Comparison of ENCODE assay signal across 9 cellular contexts in the genomic region with DNA sequence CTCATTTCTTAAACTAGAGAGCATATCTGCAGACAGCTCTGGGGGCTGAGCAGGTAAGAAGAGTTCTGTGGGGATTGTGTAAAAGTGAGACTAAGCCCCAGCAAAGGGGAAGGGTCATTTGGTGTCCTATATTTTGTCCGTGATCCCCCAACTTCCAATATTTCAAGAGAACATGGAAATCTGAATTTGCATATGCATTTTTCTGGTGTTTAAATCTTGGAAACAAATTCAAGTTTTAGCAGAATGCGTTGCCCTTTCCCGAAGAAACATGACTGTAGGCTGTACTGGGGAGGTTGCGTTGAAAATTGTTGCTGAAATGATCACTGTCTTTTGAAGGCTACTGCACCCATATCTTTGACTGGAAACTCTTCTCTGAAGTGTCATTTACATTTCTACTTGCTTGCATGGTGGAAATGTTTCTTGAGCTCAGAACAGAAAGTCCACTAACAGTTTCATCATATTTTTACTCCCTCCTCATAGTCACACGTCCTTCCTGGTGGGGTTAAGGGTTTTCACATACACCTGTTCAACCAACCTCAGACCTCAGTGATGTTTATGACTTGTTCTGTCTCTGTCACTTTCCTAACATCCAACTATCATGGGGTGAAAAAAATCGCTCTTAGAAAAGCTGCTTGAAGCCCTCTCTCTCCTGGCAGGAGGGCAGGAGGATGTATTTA.
DNase-seq lines count a peak whose midpoint lies in the region; ATAC-seq lines count a peak whose summit lies in the region.
"Had no signal": no experiment of that assay in that cellular context is flagged by ENCODE, and none has a peak within 500 bp of the region (broad histone marks: within the 10 kb centered on the region; RNA-seq: fewer than 3 reads in every experiment).

No MANE protein-coding gene starts in this region.

- peak overlapping the region; percentile 0 to 78 for H3K27ac Mint-ChIP-seq in natural killer cell treated with Interleukin-12 subunit alpha and Interleukin-12 subunit beta and Interleukin-15 and Interleukin-18, amount 100 ng/mL, for 72 hours

- no peaks in the 10 kb centered on the region for H3K9me2 ChIP-seq in GM23248 (ENCODE audit: insufficient read depth)

- H3K4me1 Mint-ChIP-seq in natural killer cell treated with Interleukin-12 subunit alpha and Interleukin-12 subunit beta and Interleukin-15 and Interleukin-18, amount 100 ng/mL, for 72 hours (ENCODE audit: low read depth in 2 of 2) = peaks cover 44 to 51% of the 10 kb centered on the region in 2 donors

- H3K9ac ChIP-seq in GM23248 = no peak overlapping the region

- H3K27me3 ChIP-seq in GM23248 (replicated peaks; ENCODE audit: insufficient read depth) = no peaks in the 10 kb centered on the region

- 94% methylated on average over 6 of the region's 6 CpGs for WGBS in GM23248 (ENCODE audit: low coverage in 1 of 2, low lambda C conversion rate in 2 of 2, missing lambda C conversion rate in 2 of 2), 2 experiments

- H3K27ac ChIP-seq in GM23248 = peak overlapping the region; percentile 16; the same call in 1 of the 2 replicates

- ATAC-seq in GM18873 (IDR thresholded peaks at IDR 0.05; ENCODE audit: low FRiP score, unreplicated experiment) (peak; percentile 60), HG03558 (IDR thresholded peaks at IDR 0.05; ENCODE audit: extremely low read depth, unreplicated experiment) (peak; percentile 43)
- ATAC-seq in natural killer cell treated with Interleukin-12 subunit alpha and Interleukin-12 subunit beta and Interleukin-15 and Interleukin-18, amount 100 ng/mL, for 72 hours = peak; percentile 45 to 63

- H3K9me3 Mint-ChIP-seq in natural killer cell treated with Interleukin-12 subunit alpha and Interleukin-12 subunit beta and Interleukin-15 and Interleukin-18, amount 100 ng/mL, for 72 hours = no peaks in the 10 kb centered on the region

- H3F3A ChIP-seq in GM23248 (ENCODE audit: insufficient read depth) = peaks cover 46% of the 10 kb centered on the region

- no peaks in the 10 kb centered on the region for H3K79me2 ChIP-seq in GM23248 (ENCODE audit: insufficient read depth)

- H3K4me1 ChIP-seq in GM23248 (ENCODE audit: insufficient read depth) = peaks cover 35% of the 10 kb centered on the region

- DNase-seq in GM23248 (no peak), NCI-H2081 treated with DMSO at 0.1 percent for 48 hours (lab: John Stamatoyannopoulos, UW) (no peak), dedifferentiated amniotic fluid mesenchymal stem cell (ENCODE audit: extremely low spot score) (no peak), SKM-1 (lab: John Stamatoyannopoulos, UW; ENCODE audit: unreplicated experiment) (no peak), occipital lobe (lab: John Stamatoyannopoulos, UW) (no peak)
- DNase-seq in natural killer cell treated with Interleukin-12 subunit alpha and Interleukin-12 subunit beta and Interleukin-15 and Interleukin-18, amount 100 ng/mL, for 72 hours (ENCODE audit: low spot score) = no peak
- DNase-seq: OCI-M1 had no signal

- no peaks in the 10 kb centered on the region for H3K36me3 Mint-ChIP-seq in natural killer cell treated with Interleukin-12 subunit alpha and Interleukin-12 subunit beta and Interleukin-15 and Interleukin-18, amount 100 ng/mL, for 72 hours

- H3K4me3 ChIP-seq in GM23248 = no peak overlapping the region

- H2AFZ ChIP-seq in GM23248 = peak overlapping the region; percentile 37

- H4K20me1 ChIP-seq in GM23248 (ENCODE audit: insufficient read depth) = no peaks in the 10 kb centered on the region

- no peaks in the 10 kb centered on the region for H3K9me3 ChIP-seq in GM23248 (ENCODE audit: low read depth)

- H3K27me3 Mint-ChIP-seq in natural killer cell treated with Interleukin-12 subunit alpha and Interleukin-12 subunit beta and Interleukin-15 and Interleukin-18, amount 100 ng/mL, for 72 hours = no peaks in the 10 kb centered on the region

- H3K4me2 ChIP-seq in GM23248 (ENCODE audit: unreplicated experiment) = no peak overlapping the region

- no peaks in the 10 kb centered on the region for H3K36me3 ChIP-seq in GM23248 (ENCODE audit: low read depth)

- in situ Hi-C loops in GM23248 (cut with MboI) = no loop called here

- no peak overlapping the region for H3K4me3 Mint-ChIP-seq in natural killer cell treated with Interleukin-12 subunit alpha and Interleukin-12 subunit beta and Interleukin-15 and Interleukin-18, amount 100 ng/mL, for 72 hours
